Comparison of ENCODE assay signal across 12 cellular contexts in genomic region chr12:6556857-6557256, GRCh38. TPM values are rescaled to one million over a fixed set of nuclear protein-coding genes. Genes with fewer than 3 reads are reported as not detected.
DNase-seq lines count a peak whose midpoint lies in the region; ATAC-seq and TF ChIP-seq lines count a peak whose summit lies in the region.
"Had no signal": no experiment of that assay in that cellular context is flagged by ENCODE, and none has a peak within 500 bp of the region (broad histone marks: within the 10 kb centered on the region; RNA-seq: fewer than 3 reads in every experiment).

No MANE protein-coding gene starts in this region.

- peak overlapping the region; percentile 87 to 93 for H3K27ac ChIP-seq in uterus
- H3K27ac ChIP-seq: hepatocyte had no signal

- no peaks in the 10 kb centered on the region for H3K27me3 ChIP-seq in uterus
- H3K27me3 ChIP-seq: hepatocyte had no signal

- no peaks in the 10 kb centered on the region for H3K27me3 Mint-ChIP-seq in stimulated activated naive CD8-positive, alpha-beta T cell treated with anti-CD3 and anti-CD28 coated beads, Interleukin-15, Interleukin-2, amounts not matched to agents 100 ng/mL and 50 ng/mL, for 24 hours
- no peaks in the 10 kb centered on the region for H3K27me3 Mint-ChIP-seq in activated T-helper 2 cell treated with anti-CD3 and anti-CD28 coated beads, Interferon-gamma antibody, Interleukin-2, Interleukin-4, amounts not matched to agents 10 μg/mL and 5 μg/mL and 100 μg/mL, durations not matched to agents 14 hours and 24 hours and 36 hours (ENCODE audit: low read depth)
- no peaks in the 10 kb centered on the region for H3K27me3 Mint-ChIP-seq in memory B cell

- peaks cover 42% of the 10 kb centered on the region for H3K4me1 Mint-ChIP-seq in stimulated activated naive CD8-positive, alpha-beta T cell treated with anti-CD3 and anti-CD28 coated beads, Interleukin-15, Interleukin-2, amounts not matched to agents 100 ng/mL and 50 ng/mL, for 24 hours (ENCODE audit: low read depth)
- H3K4me1 Mint-ChIP-seq in activated T-helper 2 cell treated with anti-CD3 and anti-CD28 coated beads, Interferon-gamma antibody, Interleukin-2, Interleukin-4, amounts not matched to agents 10 μg/mL and 5 μg/mL and 100 μg/mL, durations not matched to agents 14 hours and 24 hours and 36 hours (ENCODE audit: low read depth): peaks cover 31% of the 10 kb centered on the region
- H3K4me1 Mint-ChIP-seq in memory B cell: peaks cover 26% of the 10 kb centered on the region

- H3K36me3 Mint-ChIP-seq in stimulated activated naive CD8-positive, alpha-beta T cell treated with anti-CD3 and anti-CD28 coated beads, Interleukin-15, Interleukin-2, amounts not matched to agents 100 ng/mL and 50 ng/mL, for 24 hours (ENCODE audit: low read depth): peaks cover 37% of the 10 kb centered on the region
- H3K36me3 Mint-ChIP-seq in activated T-helper 2 cell treated with anti-CD3 and anti-CD28 coated beads, Interferon-gamma antibody, Interleukin-2, Interleukin-4, amounts not matched to agents 10 μg/mL and 5 μg/mL and 100 μg/mL, durations not matched to agents 14 hours and 24 hours and 36 hours (ENCODE audit: low read depth): peaks cover 68% of the 10 kb centered on the region
- peaks cover 20% of the 10 kb centered on the region for H3K36me3 Mint-ChIP-seq in memory B cell

- no peak for DNase-seq in stimulated activated naive CD8-positive, alpha-beta T cell treated with anti-CD3 and anti-CD28 coated beads, Interleukin-15, Interleukin-2, amounts not matched to agents 100 U/mL and 50 U/mL, for 24 hours
- no peak for DNase-seq in activated T-helper 2 cell treated with anti-CD3 and anti-CD28 coated beads, Interferon-gamma antibody, Interleukin-2, Interleukin-4, amounts not matched to agents 10 μg/mL and 5 μg/mL and 100 μg/mL, durations not matched to agents 14 hours and 24 hours and 36 hours (ENCODE audit: low spot score)
- DNase-seq in memory B cell (ENCODE audit: low spot score in 2 of 2) (no peak), uterus (no peak), amniotic stem cell (lab: John Stamatoyannopoulos, UW) (no peak)
- DNase-seq: activated CD4-positive, alpha-beta T cell treated with anti-CD3 and anti-CD28 coated beads, Interleukin-2, amount 50 U/mL, for 48 hours; C1 segment of cervical spinal cord; stimulated activated CD4-positive, alpha-beta T cell treated with anti-CD3 and anti-CD28 coated beads, Interleukin-4, amount 100 ng/mL, for 1 hour had no signal

- H3K36me3 ChIP-seq in uterus: no peaks in the 10 kb centered on the region

- peaks cover 7 to 22% of the 10 kb centered on the region in 2 donors for H3K4me1 ChIP-seq in uterus

- TF ChIP-seq CTCF in uterus (IDR thresholded peaks at IDR 0.05): no peak

- peak overlapping the region; percentile 12 for H3K27ac Mint-ChIP-seq in stimulated activated naive CD8-positive, alpha-beta T cell treated with anti-CD3 and anti-CD28 coated beads, Interleukin-15, Interleukin-2, amounts not matched to agents 100 ng/mL and 50 ng/mL, for 24 hours
- peak overlapping the region; percentile 18 for H3K27ac Mint-ChIP-seq in activated T-helper 2 cell treated with anti-CD3 and anti-CD28 coated beads, Interferon-gamma antibody, Interleukin-2, Interleukin-4, amounts not matched to agents 10 μg/mL and 5 μg/mL and 100 μg/mL, durations not matched to agents 14 hours and 24 hours and 36 hours
- peak overlapping the region; percentile 28 for H3K27ac Mint-ChIP-seq in memory B cell

- H3K9me3 Mint-ChIP-seq in stimulated activated naive CD8-positive, alpha-beta T cell treated with anti-CD3 and anti-CD28 coated beads, Interleukin-15, Interleukin-2, amounts not matched to agents 100 ng/mL and 50 ng/mL, for 24 hours: no peaks in the 10 kb centered on the region
- H3K9me3 Mint-ChIP-seq in activated T-helper 2 cell treated with anti-CD3 and anti-CD28 coated beads, Interferon-gamma antibody, Interleukin-2, Interleukin-4, amounts not matched to agents 10 μg/mL and 5 μg/mL and 100 μg/mL, durations not matched to agents 14 hours and 24 hours and 36 hours: no peaks in the 10 kb centered on the region
- no peaks in the 10 kb centered on the region for H3K9me3 Mint-ChIP-seq in memory B cell

- intact Hi-C loops in activated T-helper 2 cell treated with anti-CD3 and anti-CD28 coated beads, Interferon-gamma antibody, Interleukin-2, Interleukin-4, amounts not matched to agents 10 μg/mL and 5 μg/mL and 100 μg/mL, durations not matched to agents 14 hours and 24 hours and 36 hours (cut with micrococcal nuclease): loop anchor here (2.0 to 5.0 kb wide), 2 partner anchors 22 to 135 kb away; partner anchors contain the start of gene GAPDH
- intact Hi-C loops in uterus (cut with DNase I; ENCODE audit: low total_unique reads): no loop called here

- no peak for ATAC-seq in stimulated activated naive CD8-positive, alpha-beta T cell treated with anti-CD3 and anti-CD28 coated beads, Interleukin-15, Interleukin-2, amounts not matched to agents 100 U/mL and 50 U/mL, for 24 hours
- ATAC-seq in memory B cell (ENCODE audit: low read depth) (no peak), HG02840 (IDR thresholded peaks at IDR 0.05; ENCODE audit: low FRiP score, unreplicated experiment) (no peak), GM21619 (IDR thresholded peaks at IDR 0.05; ENCODE audit: unreplicated experiment) (no peak)

- no peak overlapping the region for H3K4me3 ChIP-seq in uterus
- H3K4me3 ChIP-seq: hepatocyte had no signal

- peak overlapping the region; percentile 7 for H3K4me3 Mint-ChIP-seq in stimulated activated naive CD8-positive, alpha-beta T cell treated with anti-CD3 and anti-CD28 coated beads, Interleukin-15, Interleukin-2, amounts not matched to agents 100 ng/mL and 50 ng/mL, for 24 hours
- peak overlapping the region; percentile 52 for H3K4me3 Mint-ChIP-seq in activated T-helper 2 cell treated with anti-CD3 and anti-CD28 coated beads, Interferon-gamma antibody, Interleukin-2, Interleukin-4, amounts not matched to agents 10 μg/mL and 5 μg/mL and 100 μg/mL, durations not matched to agents 14 hours and 24 hours and 36 hours (ENCODE audit: low read depth)
- peak overlapping the region; percentile 94 for H3K4me3 Mint-ChIP-seq in memory B cell

- no peaks in the 10 kb centered on the region for H3K9me3 ChIP-seq in uterus

- TF ChIP-seq POLR2A in uterus (IDR thresholded peaks at IDR 0.05): no peak

RNA-seq across cellular contexts. Expression of gene IFFO1, which starts 1.0 kb away (rescaled TPM):
- total RNA-seq in activated T-helper 2 cell treated with anti-CD3 and anti-CD28 coated beads, Interferon-gamma antibody, Interleukin-2, Interleukin-4, amounts not matched to agents 10 μg/mL and 5 μg/mL and 100 μg/mL, durations not matched to agents 14 hours and 24 hours and 36 hours: 15.5 and 16.6 TPM in 2 replicates
- total RNA-seq in uterus: 10 to 100 TPM; 17.1 to 50.6 (median 32.8) TPM

RNA-seq across cellular contexts. Expression of gene NOP2, which starts 11.2 kb away (rescaled TPM):
- total RNA-seq in activated T-helper 2 cell treated with anti-CD3 and anti-CD28 coated beads, Interferon-gamma antibody, Interleukin-2, Interleukin-4, amounts not matched to agents 10 μg/mL and 5 μg/mL and 100 μg/mL, durations not matched to agents 14 hours and 24 hours and 36 hours: 146 and 157 TPM in 2 replicates
- 10 to 100 TPM in 2 of 4 donors, 1 to 10 TPM in 2; 4.1 to 47.6 (median 10.1) TPM for total RNA-seq in uterus

RNA-seq across cellular contexts. Expression of gene GAPDH, which starts 22.5 kb away (rescaled TPM):
- total RNA-seq in activated T-helper 2 cell treated with anti-CD3 and anti-CD28 coated beads, Interferon-gamma antibody, Interleukin-2, Interleukin-4, amounts not matched to agents 10 μg/mL and 5 μg/mL and 100 μg/mL, durations not matched to agents 14 hours and 24 hours and 36 hours: 4,713 and 4,805 TPM in 2 replicates
- 1,000 to 10,000 TPM in 2 of 4 donors, 100 to 1,000 TPM in 2; 962 to 1,122 (median 1,020) TPM for total RNA-seq in uterus

RNA-seq across cellular contexts. Expression of gene CHD4, which starts 50.3 kb away (rescaled TPM):
- total RNA-seq in activated T-helper 2 cell treated with anti-CD3 and anti-CD28 coated beads, Interferon-gamma antibody, Interleukin-2, Interleukin-4, amounts not matched to agents 10 μg/mL and 5 μg/mL and 100 μg/mL, durations not matched to agents 14 hours and 24 hours and 36 hours: 343 and 351 TPM in 2 replicates
- 100 to 1,000 TPM in 3 of 4 donors, 10 to 100 TPM in 1; 99.4 to 323 (median 247) TPM for total RNA-seq in uterus

Comparison
In these comparisons a context has a peak if more than half of its experiments do, and no peak if none do; other contexts are left out.
1. H3K4me3 Mint-ChIP-seq: peak in every context shown above with its lines; median percentile 94 in memory B cell; 52 in activated T-helper 2 cell treated with anti-CD3 and anti-CD28 coated beads, Interferon-gamma antibody, Interleukin-2, Interleukin-4, amounts not matched to agents 10 μg/mL and 5 μg/mL and 100 μg/mL, durations not matched to agents 14 hours and 24 hours and 36 hours; 7 in stimulated activated naive CD8-positive, alpha-beta T cell treated with anti-CD3 and anti-CD28 coated beads, Interleukin-15, Interleukin-2, amounts not matched to agents 100 ng/mL and 50 ng/mL, for 24 hours.